10 cellular contexts compared by ENCODE assay signal in the genomic region with DNA sequence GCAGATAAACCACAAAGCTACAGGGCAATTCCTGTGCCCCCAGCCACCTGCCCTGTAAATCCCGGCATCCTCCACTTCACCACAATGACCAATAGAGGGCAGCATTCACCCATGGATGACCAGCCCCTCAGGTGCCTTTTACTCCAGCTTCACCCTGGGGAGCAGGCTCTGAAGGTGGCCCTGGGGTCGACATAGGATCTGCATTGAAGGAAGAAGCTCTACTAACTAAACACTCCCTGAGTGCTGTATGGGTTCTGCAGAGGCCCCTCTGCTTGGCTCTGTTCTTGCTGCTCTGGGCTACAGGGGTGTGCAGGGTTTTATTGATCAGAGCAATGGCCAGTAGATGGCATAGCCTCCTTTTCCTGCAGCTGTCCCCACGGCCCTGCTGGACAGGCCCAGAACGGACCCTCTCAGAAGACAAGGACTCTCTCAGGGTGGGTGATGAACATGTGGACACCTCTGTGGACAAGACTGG. TPM values are rescaled to one million over a fixed set of nuclear protein-coding genes. Genes with fewer than 3 reads are reported as not detected.
A peak's percentile ranks its signal among the peaks of the same experiment; 100 is the strongest.
DNase-seq lines count a peak whose midpoint lies in the region; ATAC-seq and TF ChIP-seq lines count a peak whose summit lies in the region.
"Had no signal": no experiment of that assay in that cellular context is flagged by ENCODE, and none has a peak within 500 bp of the region (broad histone marks: within the 10 kb centered on the region; RNA-seq: fewer than 3 reads in every experiment).

No MANE protein-coding gene starts in this region.

- TF ChIP-seq RAD21 in liver (IDR thresholded peaks at IDR 0.05), result peak; percentile 81 to 87

- no peak overlapping the region for H3K4me3 Mint-ChIP-seq in stimulated activated memory B cell treated with anti-CD40 and anti-IgM and Interleukin-4, amounts not matched to agents 10 μg/mL and 1 μg/mL and 100 μg/mL, for 72 hours

- peak; percentile 83 for ATAC-seq in GM21786 (IDR thresholded peaks at IDR 0.05; ENCODE audit: unreplicated experiment)
- ATAC-seq in stimulated activated memory B cell treated with anti-CD40 and anti-IgM and Interleukin-4, amounts not matched to agents 10 μg/mL and 1 μg/mL and 100 μg/mL, for 72 hours, result peak; percentile 44

- no peaks in the 10 kb centered on the region for H3K27me3 Mint-ChIP-seq in stimulated activated memory B cell treated with anti-CD40 and anti-IgM and Interleukin-4, amounts not matched to agents 10 μg/mL and 1 μg/mL and 100 μg/mL, for 72 hours

- no peaks in the 10 kb centered on the region for H3K36me3 ChIP-seq in liver (ENCODE audit: control insufficient read depth in 4 of 4, insufficient read depth in 3 of 4, low read depth in 1 of 4, low read length in 3 of 4)

- H3K27me3 ChIP-seq in liver (ENCODE audit: control insufficient read depth in 4 of 4, insufficient read depth in 4 of 4, low read length in 3 of 4), result no peaks in the 10 kb centered on the region

- no peaks in the 10 kb centered on the region for H3K9me3 ChIP-seq in liver (ENCODE audit: control insufficient read depth in 4 of 4, low read length in 3 of 4)

- DNase-seq in NCI-H1417 (lab: John Stamatoyannopoulos, UW) (peak; percentile 50 to 83 (median 70)), NCI-H1417 treated with DMSO at 0.1 percent for 48 hours (lab: John Stamatoyannopoulos, UW) (no peak), LoVo (ENCODE audit: low spot score) (peak; percentile 54), SK-N-DZ (ENCODE audit: low spot score) (peak; percentile 58), cerebellum (ENCODE audit: low spot score) (peak; percentile 23)

- no peak overlapping the region for H3K9ac ChIP-seq in liver (ENCODE audit: low read depth in 1 of 2, low read length in 2 of 2)

- peak; percentile 78 for TF ChIP-seq CTCF in liver (IDR thresholded peaks at IDR 0.05; ENCODE audit: low read depth, low read length, missing input control)

- no peak overlapping the region for H3K4me3 ChIP-seq in liver (ENCODE audit: low read depth in 1 of 3, low read length in 3 of 3)

- peaks cover 4% of the 10 kb centered on the region for H3K9me3 Mint-ChIP-seq in stimulated activated memory B cell treated with anti-CD40 and anti-IgM and Interleukin-4, amounts not matched to agents 10 μg/mL and 1 μg/mL and 100 μg/mL, for 72 hours

- WGBS in liver, result 4% methylated on average over 4 of the region's 4 CpGs

- no peak overlapping the region for H3K27ac Mint-ChIP-seq in stimulated activated memory B cell treated with anti-CD40 and anti-IgM and Interleukin-4, amounts not matched to agents 10 μg/mL and 1 μg/mL and 100 μg/mL, for 72 hours

- H3K4me1 Mint-ChIP-seq in stimulated activated memory B cell treated with anti-CD40 and anti-IgM and Interleukin-4, amounts not matched to agents 10 μg/mL and 1 μg/mL and 100 μg/mL, for 72 hours, result no peaks in the 10 kb centered on the region

- no peak overlapping the region for H3K27ac ChIP-seq in liver (ENCODE audit: low read depth in 1 of 2, low read length in 2 of 2)

- no peaks in the 10 kb centered on the region for H3K36me3 Mint-ChIP-seq in stimulated activated memory B cell treated with anti-CD40 and anti-IgM and Interleukin-4, amounts not matched to agents 10 μg/mL and 1 μg/mL and 100 μg/mL, for 72 hours

- no peaks in the 10 kb centered on the region for H3K4me1 ChIP-seq in liver (ENCODE audit: control insufficient read depth in 4 of 4, insufficient read depth in 4 of 4, low read length in 3 of 4)

TF ChIP-seq in liver, 16 proteins besides CTCF, POLR2A, EP300 and RAD21:
- no peak for TF ChIP-seq JUND (IDR thresholded peaks at IDR 0.05)
- no peak for TF ChIP-seq GABPA (IDR thresholded peaks at IDR 0.05 in 1 of 2, conservative IDR thresholded peaks at IDR 0.05 in 1 of 2)
- no peak for TF ChIP-seq ZBTB33 (IDR thresholded peaks at IDR 0.05)
- no peak for TF ChIP-seq EGR1 (IDR thresholded peaks at IDR 0.05; ENCODE audit: low read depth in 2 of 2)
- TF ChIP-seq, protein P1, sequence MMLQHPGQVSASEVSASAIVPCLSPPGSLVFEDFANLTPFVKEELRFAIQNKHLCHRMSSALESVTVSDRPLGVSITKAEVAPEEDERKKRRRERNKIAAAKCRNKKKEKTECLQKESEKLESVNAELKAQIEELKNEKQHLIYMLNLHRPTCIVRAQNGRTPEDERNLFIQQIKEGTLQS (IDR thresholded peaks at IDR 0.05), result no peak
- no peak for TF ChIP-seq NR2F2 (IDR thresholded peaks at IDR 0.05)
- TF ChIP-seq HNF4A (conservative IDR thresholded peaks at IDR 0.05), result no peak
- no peak for TF ChIP-seq SP1 (IDR thresholded peaks at IDR 0.05)
- TF ChIP-seq YY1 (IDR thresholded peaks at IDR 0.05), result no peak
- no peak for TF ChIP-seq HNF4G (IDR thresholded peaks at IDR 0.05)
- TF ChIP-seq, protein P2, sequence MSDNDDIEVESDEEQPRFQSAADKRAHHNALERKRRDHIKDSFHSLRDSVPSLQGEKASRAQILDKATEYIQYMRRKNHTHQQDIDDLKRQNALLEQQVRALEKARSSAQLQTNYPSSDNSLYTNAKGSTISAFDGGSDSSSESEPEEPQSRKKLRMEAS (IDR thresholded peaks at IDR 0.05), result no peak
TF ChIP-seq in liver: peak in this region for 0.

RNA-seq across cellular contexts. Expression of gene CST4, which starts 20.3 kb away (rescaled TPM):
- polyA plus RNA-seq in SK-N-DZ (2014; cell fraction: cytosol; rRNA removed), result not detected in 2 replicates
- polyA plus RNA-seq in SK-N-DZ (2014; cell fraction: nucleus; rRNA removed), result not detected in 2 replicates
- total RNA-seq in cerebellum (not detected), liver (not detected)
- not detected for polyA plus RNA-seq in liver
- total RNA-seq: subcutaneous adipose tissue had no signal
- polyA plus RNA-seq: adipose tissue had no signal

RNA-seq across cellular contexts. Expression of gene CST3, which starts 30.8 kb away (rescaled TPM):
- 151 and 158 TPM in 2 replicates for polyA plus RNA-seq in SK-N-DZ (2014; cell fraction: cytosol; rRNA removed)
- polyA plus RNA-seq in SK-N-DZ (2014; cell fraction: nucleus; rRNA removed), result 50.4 and 85.0 TPM in 2 replicates
- total RNA-seq in cerebellum, result 183 TPM
- total RNA-seq in liver, result 100 to 1,000 TPM; 153 to 364 TPM
- polyA plus RNA-seq in liver, result 1,000 to 10,000 TPM in 1 of 2 donors, 100 to 1,000 TPM in 1; 662 to 1,712 TPM
